ENCODE assay signal across 1 cellular context in the genomic region with DNA sequence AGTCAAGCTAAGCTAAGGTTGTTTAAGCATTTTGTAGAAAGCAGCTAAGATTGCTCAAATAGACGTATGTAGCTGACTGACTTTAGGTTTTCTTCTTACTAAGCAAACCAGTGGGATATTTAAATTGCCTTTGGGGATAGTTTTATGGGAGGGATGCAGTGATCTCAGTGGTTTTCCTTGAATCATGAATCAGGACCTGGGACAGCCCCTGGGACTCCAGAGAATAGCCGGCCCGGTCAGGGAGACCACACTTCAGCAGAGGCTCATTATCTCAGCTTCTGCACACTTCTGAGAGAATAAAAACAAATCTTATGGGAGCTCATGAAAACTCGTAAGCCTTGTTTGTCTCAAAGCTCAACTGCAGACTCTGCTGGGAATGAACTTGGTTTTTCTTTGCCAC.
TF ChIP-seq lines count a peak whose summit lies in the region.

A gene with protein sequence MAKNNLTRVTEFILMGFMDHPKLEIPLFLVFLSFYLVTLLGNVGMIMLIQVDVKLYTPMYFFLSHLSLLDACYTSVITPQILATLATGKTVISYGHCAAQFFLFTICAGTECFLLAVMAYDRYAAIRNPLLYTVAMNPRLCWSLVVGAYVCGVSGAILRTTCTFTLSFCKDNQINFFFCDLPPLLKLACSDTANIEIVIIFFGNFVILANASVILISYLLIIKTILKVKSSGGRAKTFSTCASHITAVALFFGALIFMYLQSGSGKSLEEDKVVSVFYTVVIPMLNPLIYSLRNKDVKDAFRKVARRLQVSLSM (minus strand): TSS at position 62 of the 400 bp plus-strand sequence. CDS start 6,086 bp downstream, outside the sequence.

TF ChIP-seq in HCT116, 20 proteins besides CTCF, POLR2A, EP300 and RAD21 (continued from another document):
- TF ChIP-seq, protein P1, sequence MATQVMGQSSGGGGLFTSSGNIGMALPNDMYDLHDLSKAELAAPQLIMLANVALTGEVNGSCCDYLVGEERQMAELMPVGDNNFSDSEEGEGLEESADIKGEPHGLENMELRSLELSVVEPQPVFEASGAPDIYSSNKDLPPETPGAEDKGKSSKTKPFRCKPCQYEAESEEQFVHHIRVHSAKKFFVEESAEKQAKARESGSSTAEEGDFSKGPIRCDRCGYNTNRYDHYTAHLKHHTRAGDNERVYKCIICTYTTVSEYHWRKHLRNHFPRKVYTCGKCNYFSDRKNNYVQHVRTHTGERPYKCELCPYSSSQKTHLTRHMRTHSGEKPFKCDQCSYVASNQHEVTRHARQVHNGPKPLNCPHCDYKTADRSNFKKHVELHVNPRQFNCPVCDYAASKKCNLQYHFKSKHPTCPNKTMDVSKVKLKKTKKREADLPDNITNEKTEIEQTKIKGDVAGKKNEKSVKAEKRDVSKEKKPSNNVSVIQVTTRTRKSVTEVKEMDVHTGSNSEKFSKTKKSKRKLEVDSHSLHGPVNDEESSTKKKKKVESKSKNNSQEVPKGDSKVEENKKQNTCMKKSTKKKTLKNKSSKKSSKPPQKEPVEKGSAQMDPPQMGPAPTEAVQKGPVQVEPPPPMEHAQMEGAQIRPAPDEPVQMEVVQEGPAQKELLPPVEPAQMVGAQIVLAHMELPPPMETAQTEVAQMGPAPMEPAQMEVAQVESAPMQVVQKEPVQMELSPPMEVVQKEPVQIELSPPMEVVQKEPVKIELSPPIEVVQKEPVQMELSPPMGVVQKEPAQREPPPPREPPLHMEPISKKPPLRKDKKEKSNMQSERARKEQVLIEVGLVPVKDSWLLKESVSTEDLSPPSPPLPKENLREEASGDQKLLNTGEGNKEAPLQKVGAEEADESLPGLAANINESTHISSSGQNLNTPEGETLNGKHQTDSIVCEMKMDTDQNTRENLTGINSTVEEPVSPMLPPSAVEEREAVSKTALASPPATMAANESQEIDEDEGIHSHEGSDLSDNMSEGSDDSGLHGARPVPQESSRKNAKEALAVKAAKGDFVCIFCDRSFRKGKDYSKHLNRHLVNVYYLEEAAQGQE (IDR thresholded peaks at IDR 0.05; ENCODE audit: low read depth), result 0 out of 2 replicates have a peak, but pooled peaks have one; percentile 10
